In the genomic region with DNA sequence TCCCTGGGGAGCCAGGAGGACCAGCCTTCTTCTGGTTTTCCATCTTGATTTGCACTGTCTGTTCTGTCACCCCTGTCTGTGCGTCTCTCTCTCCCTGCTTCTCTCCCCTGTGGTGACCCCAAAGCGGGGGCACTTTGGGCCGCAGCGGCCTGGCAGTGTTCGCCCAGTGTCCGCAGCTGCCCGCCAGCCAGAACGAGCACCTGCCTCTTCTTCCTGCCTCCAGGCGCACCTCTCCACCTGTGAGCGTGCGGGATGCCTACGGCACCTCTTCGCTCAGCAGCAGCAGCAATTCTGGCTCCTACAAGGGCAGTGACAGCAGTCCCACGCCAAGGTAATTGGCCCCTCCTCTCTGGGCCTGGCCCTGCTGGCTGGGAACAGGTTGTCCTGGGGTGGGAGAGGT, we compare ENCODE assay signal across 24 cellular contexts.
"Had no signal": no experiment of that assay in that cellular context is flagged by ENCODE, and none has a peak within 500 bp of the region (broad histone marks: within the 10 kb centered on the region; RNA-seq: fewer than 3 reads in every experiment).

No MANE protein-coding gene starts in this region.

- H3K4me3 Mint-ChIP-seq: activated CD4-positive, alpha-beta T cell treated with anti-CD3 and anti-CD28 coated beads, Interleukin-2, amount 10 ng/mL, durations not matched to agents 24 days and 14 days; activated CD8-positive, alpha-beta memory T cell treated with anti-CD3 and anti-CD28 coated beads, Interleukin-2, amount 10 ng/mL, durations not matched to agents 7 days and 5 days; activated CD8-positive, alpha-beta T cell treated with anti-CD3 and anti-CD28 coated beads for 36 hours; activated naive CD8-positive, alpha-beta T cell treated with anti-CD3 and anti-CD28 coated beads, Interleukin-2, amount 10 ng/mL, durations not matched to agents 7 days and 5 days; memory B cell; type B pancreatic cell had no signal

- H3K36me3 ChIP-seq: gastrocnemius medialis had no signal

- H3K4me2 ChIP-seq: smooth muscle cell had no signal

- H3K4me1 ChIP-seq: sigmoid colon had no signal

- H3K36me3 Mint-ChIP-seq: memory B cell, type B pancreatic cell had no signal

- H3K27ac Mint-ChIP-seq: activated CD4-positive, alpha-beta T cell treated with anti-CD3 and anti-CD28 coated beads, Interleukin-2, amount 10 ng/mL, durations not matched to agents 24 days and 14 days; activated CD8-positive, alpha-beta memory T cell treated with anti-CD3 and anti-CD28 coated beads, Interleukin-2, amount 10 ng/mL, durations not matched to agents 7 days and 5 days; activated CD8-positive, alpha-beta T cell treated with anti-CD3 and anti-CD28 coated beads for 36 hours; activated naive CD8-positive, alpha-beta T cell treated with anti-CD3 and anti-CD28 coated beads, Interleukin-2, amount 10 ng/mL, durations not matched to agents 7 days and 5 days; type B pancreatic cell had no signal

- H3K9me3 ChIP-seq: esophagus squamous epithelium, gastrocnemius medialis, sigmoid colon, thoracic aorta had no signal

- H3K4me3 ChIP-seq: coronary artery, esophagus squamous epithelium, gastrocnemius medialis, sigmoid colon, smooth muscle cell, thoracic aorta had no signal

- H3K27me3 ChIP-seq: esophagus squamous epithelium, gastrocnemius medialis, sigmoid colon had no signal

- DNase-seq: activated CD4-positive, alpha-beta T cell treated with anti-CD3 and anti-CD28 coated beads, Interleukin-2, amount 10 ng/mL, durations not matched to agents 24 days and 14 days; activated CD8-positive, alpha-beta memory T cell treated with anti-CD3 and anti-CD28 coated beads, Interleukin-2, amount 10 ng/mL, durations not matched to agents 7 days and 5 days; activated CD8-positive, alpha-beta T cell treated with anti-CD3 and anti-CD28 coated beads for 36 hours; activated gamma-delta T cell; activated naive CD8-positive, alpha-beta T cell treated with anti-CD3 and anti-CD28 coated beads, Interleukin-2, amount 10 ng/mL, durations not matched to agents 7 days and 5 days; activated T-cell treated with anti-CD3 and anti-CD28 coated beads for 4 hours; amygdala; esophagus squamous epithelium; gastrocnemius medialis; head of caudate nucleus; hypothalamus; left cardiac atrium; occipital lobe; retina; stimulated activated CD4-positive, alpha-beta T cell treated with anti-CD3 and anti-CD28 coated beads, Interleukin-2, amount 100 ng/mL, for 48 hours; stimulated activated CD8-positive, alpha-beta memory T cell treated with anti-CD3 and anti-CD28 coated beads, Interleukin-4, amount 100 ng/mL, for 48 hours; stimulated activated naive CD4-positive, alpha-beta T cell had no signal

- H3K27ac ChIP-seq: coronary artery, esophagus squamous epithelium, gastrocnemius medialis, sigmoid colon, thoracic aorta had no signal

- ATAC-seq: activated CD4-positive, CD25-positive, alpha-beta regulatory T cell treated with anti-CD3 and anti-CD28 coated beads, Interleukin-2, amount 50 U/mL, for 24 hours; activated CD8-positive, alpha-beta memory T cell treated with anti-CD3 and anti-CD28 coated beads, Interleukin-2, amount 10 ng/mL, durations not matched to agents 7 days and 5 days; activated CD8-positive, alpha-beta T cell treated with anti-CD3 and anti-CD28 coated beads for 36 hours; gastrocnemius medialis; left cardiac atrium had no signal

- H3K9me3 Mint-ChIP-seq: activated CD4-positive, alpha-beta T cell treated with anti-CD3 and anti-CD28 coated beads, Interleukin-2, amount 10 ng/mL, durations not matched to agents 24 days and 14 days; activated CD8-positive, alpha-beta T cell treated with anti-CD3 and anti-CD28 coated beads for 36 hours; activated naive CD8-positive, alpha-beta T cell treated with anti-CD3 and anti-CD28 coated beads, Interleukin-2, amount 10 ng/mL, durations not matched to agents 7 days and 5 days; memory B cell; type B pancreatic cell had no signal

- H3K27me3 Mint-ChIP-seq: activated CD4-positive, alpha-beta T cell treated with anti-CD3 and anti-CD28 coated beads, Interleukin-2, amount 10 ng/mL, durations not matched to agents 24 days and 14 days; activated CD8-positive, alpha-beta memory T cell treated with anti-CD3 and anti-CD28 coated beads, Interleukin-2, amount 10 ng/mL, durations not matched to agents 7 days and 5 days; activated CD8-positive, alpha-beta T cell treated with anti-CD3 and anti-CD28 coated beads for 36 hours; activated naive CD8-positive, alpha-beta T cell treated with anti-CD3 and anti-CD28 coated beads, Interleukin-2, amount 10 ng/mL, durations not matched to agents 7 days and 5 days; memory B cell; type B pancreatic cell had no signal
